ENCODE assay signal across 8 cellular contexts in the genomic region with DNA sequence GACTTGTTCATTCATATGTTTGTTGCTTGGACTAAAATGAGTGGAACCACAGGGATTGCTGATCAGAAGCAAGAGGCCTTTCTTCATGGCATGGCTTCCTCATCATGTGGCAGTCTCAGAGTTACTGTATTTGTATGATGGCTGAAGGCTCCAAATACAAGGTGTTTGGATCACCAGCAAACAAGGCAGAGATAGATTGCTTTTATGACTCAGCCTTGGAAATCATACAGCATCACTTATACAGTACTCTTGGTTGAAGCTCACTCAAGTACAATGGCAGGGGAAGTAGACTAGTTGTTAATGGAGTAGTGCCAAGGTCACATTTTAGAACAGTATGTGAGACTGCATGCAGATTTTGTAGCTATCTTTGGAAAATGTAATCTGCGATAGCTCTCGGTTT. TPM values are rescaled to one million over a fixed set of nuclear protein-coding genes. Genes with fewer than 3 reads are reported as not detected.
DNase-seq lines count a peak whose midpoint lies in the region; ATAC-seq, FAIRE-seq and TF ChIP-seq lines count a peak whose summit lies in the region.

No MANE protein-coding gene starts in this region.

- no peak overlapping the region for H3K4me3 Mint-ChIP-seq in astrocyte (ENCODE audit: unreplicated experiment)
- H3K4me3 Mint-ChIP-seq in neural progenitor cell = no peak overlapping the region

- peaks cover 100% of the 10 kb centered on the region in 11 experiments for H4K20me1 ChIP-seq in BLaER1 treated with 17β-estradiol and CSF1 and Interleukin-3, amounts not matched to agents 10 nM and 100 nM
- peaks cover 95% of the 10 kb centered on the region for H4K20me1 ChIP-seq in astrocyte (ENCODE audit: insufficient read depth, low read length)
- peaks cover 98% of the 10 kb centered on the region for H4K20me1 ChIP-seq in neural progenitor cell (ENCODE audit: low read depth)

- H3K4me1 Mint-ChIP-seq in astrocyte (ENCODE audit: low read depth, unreplicated experiment) = peaks cover 32% of the 10 kb centered on the region
- peaks cover 2% of the 10 kb centered on the region for H3K4me1 Mint-ChIP-seq in neural progenitor cell

- POLR2A ChIA-PET in HEK293 (lab: Yijun Ruan, JAX) = interaction anchor here (0.9 to 1.0 kb wide), 2 partner anchors 15 to 17 kb away, joined by 4 read pairs; a partner anchor contains a TSS

- H3K4me3 ChIP-seq in BLaER1 treated with 17β-estradiol and CSF1 and Interleukin-3, amounts not matched to agents 10 nM and 100 nM = peak overlapping the region in 1 of 10 experiments; percentile 5; a peak in 1 of 20 replicates
- H3K4me3 ChIP-seq in HEK293 (ENCODE audit: low read depth, low read length) (no peak overlapping the region), astrocyte (ENCODE audit: insufficient read depth, low read depth, low read length) (no peak overlapping the region), left lung (no peak overlapping the region), neural progenitor cell (no peak overlapping the region), HAP-1 (no peak overlapping the region)

- H3K36me3 ChIP-seq in BLaER1 treated with 17β-estradiol and CSF1 and Interleukin-3, amounts not matched to agents 10 nM and 100 nM = peaks cover 44 to 96% (median 82%) of the 10 kb centered on the region in 11 experiments
- H3K36me3 ChIP-seq in HEK293 (ENCODE audit: control insufficient read depth in 2 of 2, insufficient read depth in 1 of 2, low read length in 2 of 2) (peaks cover 9 to 45% of the 10 kb centered on the region in 2 experiments), astrocyte (ENCODE audit: insufficient read depth, low read length) (peaks cover 19% of the 10 kb centered on the region), left lung (peaks cover 0 to 39% of the 10 kb centered on the region in 2 donors), neural progenitor cell (peaks cover 16% of the 10 kb centered on the region), HAP-1 (replicated peaks) (peaks cover 47% of the 10 kb centered on the region)

- peaks cover 51 to 76% (median 55%) of the 10 kb centered on the region in 10 experiments for H3K4me1 ChIP-seq in BLaER1 treated with 17β-estradiol and CSF1 and Interleukin-3, amounts not matched to agents 10 nM and 100 nM
- H3K4me1 ChIP-seq in HEK293 (ENCODE audit: control insufficient read depth, insufficient read depth, low read length) = peaks cover 2% of the 10 kb centered on the region; the same call in 1 of the 2 replicates
- peaks cover 20% of the 10 kb centered on the region for H3K4me1 ChIP-seq in astrocyte (ENCODE audit: insufficient read depth, low read length)
- H3K4me1 ChIP-seq in left lung = peaks cover 0 to 57% of the 10 kb centered on the region in 2 donors
- H3K4me1 ChIP-seq in neural progenitor cell = no peaks in the 10 kb centered on the region
- peaks cover 5% of the 10 kb centered on the region for H3K4me1 ChIP-seq in HAP-1

- H3K9me3 Mint-ChIP-seq in astrocyte (ENCODE audit: unreplicated experiment) (no peaks in the 10 kb centered on the region), neural progenitor cell (no peaks in the 10 kb centered on the region)

- peak overlapping the region in 10 of 11 experiments; percentile 30 to 62 (median 58); a peak in 19 of 22 replicates for H3K27ac ChIP-seq in BLaER1 treated with 17β-estradiol and CSF1 and Interleukin-3, amounts not matched to agents 10 nM and 100 nM
- H3K27ac ChIP-seq in HEK293 (ENCODE audit: extremely low read depth, low read depth, low read length) (no peak overlapping the region), astrocyte (ENCODE audit: low read depth, low read length) (peak overlapping the region; percentile 34), left lung (peak overlapping the region in 1 of 2 donors; percentile 28), neural progenitor cell (no peak overlapping the region)

- intact Hi-C loops in left lung (cut with DNase I) = no loop called here

- FAIRE-seq in astrocyte (lab: Jason Lieb, UNC) = no peak

- H2AFZ ChIP-seq in astrocyte (ENCODE audit: low read depth, low read length) (no peak overlapping the region), neural progenitor cell (replicated peaks) (no peak overlapping the region)

- CTCF ChIA-PET in HEK293 (lab: Yijun Ruan, JAX) = no interaction called here

- H3K27me3 ChIP-seq in BLaER1 treated with 17β-estradiol and CSF1 and Interleukin-3, amounts not matched to agents 10 nM and 100 nM = no peaks in the 10 kb centered on the region
- H3K27me3 ChIP-seq in astrocyte (ENCODE audit: insufficient read depth, low read length) (no peaks in the 10 kb centered on the region), left lung (no peaks in the 10 kb centered on the region), neural progenitor cell (no peaks in the 10 kb centered on the region), HAP-1 (ENCODE audit: low read depth) (0 out of 2 replicates have a peak, but pooled peaks cover 2% of the 10 kb centered on the region)

- no peaks in the 10 kb centered on the region for H3K27me3 Mint-ChIP-seq in astrocyte (ENCODE audit: low read depth, unreplicated experiment)
- H3K27me3 Mint-ChIP-seq in neural progenitor cell (ENCODE audit: insufficient read depth, low read depth) = no peaks in the 10 kb centered on the region

- ATAC-seq in left lung (peak; percentile 83), HG02884 (IDR thresholded peaks at IDR 0.05; ENCODE audit: unreplicated experiment) (no peak), GM21515 (IDR thresholded peaks at IDR 0.05; ENCODE audit: unreplicated experiment) (no peak)

- H3K79me2 ChIP-seq in astrocyte (ENCODE audit: insufficient read depth, low read length) (peaks cover 100% of the 10 kb centered on the region), neural progenitor cell (ENCODE audit: low read depth) (peaks cover 100% of the 10 kb centered on the region)

- in situ Hi-C loops in HAP-1 (cut with MboI; ENCODE audit: low sequenced_read_pairs) = no loop called here

- peak; percentile 81 for DNase-seq in astrocyte (ENCODE audit: low read depth)
- no peak for DNase-seq in left lung
- no peak for DNase-seq in neural progenitor cell (ENCODE audit: low spot score)
- no peak for DNase-seq in HAP-1 (ENCODE audit: low spot score in 2 of 2)

- peak overlapping the region; percentile 59 to 90 (median 80) for H3K4me2 ChIP-seq in BLaER1 treated with 17β-estradiol and CSF1 and Interleukin-3, amounts not matched to agents 10 nM and 100 nM
- H3K4me2 ChIP-seq in astrocyte (ENCODE audit: low read length) = peak overlapping the region; percentile 33
- no peak overlapping the region for H3K4me2 ChIP-seq in neural progenitor cell

- peak overlapping the region in 7 of 11 experiments; percentile 2 to 41 (median 18); a peak in 6 of 22 replicates for H3K9ac ChIP-seq in BLaER1 treated with 17β-estradiol and CSF1 and Interleukin-3, amounts not matched to agents 10 nM and 100 nM
- H3K9ac ChIP-seq in astrocyte (ENCODE audit: low read length) (peak overlapping the region; percentile 0), neural progenitor cell (no peak overlapping the region)

- no peaks in the 10 kb centered on the region for H3K9me3 ChIP-seq in BLaER1 treated with 17β-estradiol and CSF1 and Interleukin-3, amounts not matched to agents 10 nM and 100 nM (replicated peaks in 1 of 11)
- H3K9me3 ChIP-seq in HEK293 (ENCODE audit: control insufficient read depth, insufficient read depth, low read depth, low read length) = no peaks in the 10 kb centered on the region
- H3K9me3 ChIP-seq in astrocyte (ENCODE audit: insufficient read depth, low read depth, low read length) = no peaks in the 10 kb centered on the region
- H3K9me3 ChIP-seq in left lung = no peaks in the 10 kb centered on the region
- no peaks in the 10 kb centered on the region for H3K9me3 ChIP-seq in neural progenitor cell (ENCODE audit: low read depth)
- no peaks in the 10 kb centered on the region for H3K9me3 ChIP-seq in HAP-1

- H3F3A ChIP-seq in neural progenitor cell (ENCODE audit: low read depth) = no peaks in the 10 kb centered on the region

- H3K36me3 Mint-ChIP-seq in astrocyte (ENCODE audit: low read depth, unreplicated experiment) (peaks cover 8% of the 10 kb centered on the region), neural progenitor cell (peaks cover 22% of the 10 kb centered on the region)

- H3K27ac Mint-ChIP-seq in astrocyte (ENCODE audit: unreplicated experiment) = no peak overlapping the region
- no peak overlapping the region for H3K27ac Mint-ChIP-seq in neural progenitor cell

- TF ChIP-seq CTCF in HEK293 (tag by site-specific recombination; IDR thresholded peaks at IDR 0.05) (no peak), astrocyte (IDR thresholded peaks at IDR 0.05; ENCODE audit: insufficient read depth, low read depth, low read length) (no peak), left lung (IDR thresholded peaks at IDR 0.05) (no peak), neural progenitor cell (IDR thresholded peaks at IDR 0.05) (no peak)

TF ChIP-seq in HEK293, 187 proteins besides CTCF, POLR2A, EP300 and RAD21:
- TF ChIP-seq ZNF19 (tag by site-specific recombination; IDR thresholded peaks at IDR 0.05; ENCODE audit: low read depth) (no peak), ZBTB17 (tag by site-specific recombination; IDR thresholded peaks at IDR 0.05) (peak; percentile 72), ZNF133 (tag by site-specific recombination; IDR thresholded peaks at IDR 0.05) (peak; percentile 81), OSR2 (tag by site-specific recombination; IDR thresholded peaks at IDR 0.05) (peak; percentile 24; the same call in 1 of the 2 replicates), ZNF266 (tag by site-specific recombination; IDR thresholded peaks at IDR 0.05; ENCODE audit: low read depth) (no peak), ZSCAN16 (tag by site-specific recombination; IDR thresholded peaks at IDR 0.05) (peak; percentile 93)
- TF ChIP-seq, protein P1, sequence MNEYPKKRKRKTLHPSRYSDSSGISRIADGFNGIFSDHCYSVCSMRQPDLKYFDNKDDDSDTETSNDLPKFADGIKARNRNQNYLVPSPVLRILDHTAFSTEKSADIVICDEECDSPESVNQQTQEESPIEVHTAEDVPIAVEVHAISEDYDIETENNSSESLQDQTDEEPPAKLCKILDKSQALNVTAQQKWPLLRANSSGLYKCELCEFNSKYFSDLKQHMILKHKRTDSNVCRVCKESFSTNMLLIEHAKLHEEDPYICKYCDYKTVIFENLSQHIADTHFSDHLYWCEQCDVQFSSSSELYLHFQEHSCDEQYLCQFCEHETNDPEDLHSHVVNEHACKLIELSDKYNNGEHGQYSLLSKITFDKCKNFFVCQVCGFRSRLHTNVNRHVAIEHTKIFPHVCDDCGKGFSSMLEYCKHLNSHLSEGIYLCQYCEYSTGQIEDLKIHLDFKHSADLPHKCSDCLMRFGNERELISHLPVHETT (tag by site-specific recombination; IDR thresholded peaks at IDR 0.05) = 0 out of 2 replicates have a peak, but pooled peaks have one; percentile 16

RNA-seq across cellular contexts. Expression of a gene that starts 16.6 kb away (rescaled TPM):
- 294 and 309 TPM in 2 replicates for total RNA-seq in astrocyte
- total RNA-seq in left lung = 100 to 1,000 TPM; 196 to 208 TPM
- 275 and 498 TPM in 2 replicates for total RNA-seq in neural progenitor cell (ENCODE audit: low replicate concordance)

RNA-seq across cellular contexts. Expression of a gene that starts 37.3 kb away (rescaled TPM):
- total RNA-seq in astrocyte (31.9 and 32.2 TPM in 2 replicates), left lung (10 to 100 TPM; 30.0 to 50.4 TPM), neural progenitor cell (ENCODE audit: low replicate concordance) (42.9 and 44.6 TPM in 2 replicates)

Comparison
In these comparisons a context has a peak if more than half of its experiments do, and no peak if none do; other contexts are left out.
1. H3K27ac ChIP-seq: peak in BLaER1 treated with 17β-estradiol and CSF1 and Interleukin-3, amounts not matched to agents 10 nM and 100 nM (10 of 11) and astrocyte (single experiment); none in HEK293 (single experiment) and neural progenitor cell (single experiment).